ENCODE assay signal across 11 cellular contexts in the genomic region with DNA sequence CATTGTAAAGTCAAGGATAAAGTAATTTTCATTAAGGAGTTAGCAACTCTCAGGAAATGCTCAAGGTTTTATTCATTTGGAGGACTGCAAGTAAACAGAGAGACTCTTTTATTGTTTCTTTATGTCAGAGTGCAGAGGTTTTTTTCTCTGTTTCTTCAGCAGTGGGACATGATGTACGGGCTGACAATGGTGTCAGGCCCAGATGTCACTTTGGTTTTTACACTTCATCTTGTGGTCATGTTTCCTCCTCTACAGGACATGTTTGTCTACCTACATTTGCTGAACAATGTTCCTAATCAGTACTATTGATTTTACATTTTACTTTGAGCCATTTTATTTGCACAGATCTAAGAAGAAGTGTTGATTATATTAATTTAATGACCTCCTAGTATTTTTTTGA.
DNase-seq lines count a peak whose midpoint lies in the region; TF ChIP-seq lines count a peak whose summit lies in the region.
"Had no signal": no experiment of that assay in that cellular context is flagged by ENCODE, and none has a peak within 500 bp of the region (broad histone marks: within the 10 kb centered on the region; RNA-seq: fewer than 3 reads in every experiment).

No MANE protein-coding gene starts in this region.

- peak overlapping the region in 7 of 8 donors; percentile 13 to 70 (median 55) for H3K4me3 Mint-ChIP-seq in CD4-positive, alpha-beta memory T cell

- no peaks in the 10 kb centered on the region for H4K20me1 ChIP-seq in GM23248 (ENCODE audit: insufficient read depth)

- H3K4me1 ChIP-seq in CD4-positive, alpha-beta memory T cell (ENCODE audit: insufficient read depth, low read length) = peaks cover 62% of the 10 kb centered on the region
- H3K4me1 ChIP-seq in GM23248 (ENCODE audit: insufficient read depth) (peaks cover 27% of the 10 kb centered on the region), testis (no peaks in the 10 kb centered on the region)

- no peaks in the 10 kb centered on the region for H3K79me2 ChIP-seq in GM23248 (ENCODE audit: insufficient read depth)

- H3F3A ChIP-seq in GM23248 (ENCODE audit: insufficient read depth) = no peaks in the 10 kb centered on the region

- peak; percentile 59 to 74 (median 62) for DNase-seq in CD4-positive, alpha-beta memory T cell
- DNase-seq in GM23248 (peak; percentile 1), myocyte (ENCODE audit: low read depth) (peak; percentile 13), CD1c-positive myeloid dendritic cell (ENCODE audit: extremely low spot score) (no peak), testis (no peak), NCI-H774 (lab: John Stamatoyannopoulos, UW) (no peak)
- DNase-seq: left cardiac atrium; NCI-H1417 treated with DMSO at 0.1 percent for 48 hours; NCI-H524 treated with DMSO at 0.1 percent for 48 hours; stimulated activated CD4-positive, alpha-beta T cell treated with anti-CD3 and anti-CD28 coated beads, Interleukin-4, amount 100 ng/mL, for 24 hours had no signal

- in situ Hi-C loops in GM23248 (cut with MboI) = no loop called here

- no peak overlapping the region for H3K4me3 ChIP-seq in CD4-positive, alpha-beta memory T cell (ENCODE audit: low read length in 2 of 2)
- H3K4me3 ChIP-seq in GM23248 = no peak overlapping the region
- no peak overlapping the region for H3K4me3 ChIP-seq in testis

- H3K9me3 ChIP-seq in CD4-positive, alpha-beta memory T cell (ENCODE audit: control insufficient read depth in 1 of 2, low read length in 2 of 2) = no peaks in the 10 kb centered on the region
- no peaks in the 10 kb centered on the region for H3K9me3 ChIP-seq in GM23248 (ENCODE audit: low read depth)
- H3K9me3 ChIP-seq in testis = no peaks in the 10 kb centered on the region

- H3K4me1 Mint-ChIP-seq in CD4-positive, alpha-beta memory T cell = peaks cover 44 to 66% (median 53%) of the 10 kb centered on the region in 4 donors

- TF ChIP-seq CTCF in VCaP (conservative IDR thresholded peaks at IDR 0.05) (no peak), testis (IDR thresholded peaks at IDR 0.05) (no peak)

- peak overlapping the region; percentile 65 to 92 (median 86) for H3K27ac Mint-ChIP-seq in CD4-positive, alpha-beta memory T cell

- intact Hi-C loops in CD4-positive, alpha-beta memory T cell (cut with micrococcal nuclease) = loop anchor here (10.0 kb wide), 1 partner anchor 149 kb away; the partner anchor contains the start of gene EMB
- intact Hi-C loops in testis (cut with DNase I; ENCODE audit: low total_unique reads) = no loop called here

- H3K27me3 ChIP-seq in CD4-positive, alpha-beta memory T cell (ENCODE audit: insufficient read depth, low read length) = no peaks in the 10 kb centered on the region
- H3K27me3 ChIP-seq in GM23248 (replicated peaks; ENCODE audit: insufficient read depth) (no peaks in the 10 kb centered on the region), testis (no peaks in the 10 kb centered on the region)

- peak overlapping the region; percentile 2 for H3K27ac ChIP-seq in CD4-positive, alpha-beta memory T cell (ENCODE audit: low read depth, low read length)
- H3K27ac ChIP-seq in GM23248 (no peak overlapping the region), VCaP (peak overlapping the region; percentile 41), testis (no peak overlapping the region)

- no peaks in the 10 kb centered on the region for H3K27me3 Mint-ChIP-seq in CD4-positive, alpha-beta memory T cell

- no peaks in the 10 kb centered on the region for H3K36me3 ChIP-seq in CD4-positive, alpha-beta memory T cell (ENCODE audit: insufficient read depth, low read length)
- H3K36me3 ChIP-seq in GM23248 (ENCODE audit: low read depth) = no peaks in the 10 kb centered on the region
- no peaks in the 10 kb centered on the region for H3K36me3 ChIP-seq in testis (ENCODE audit: low read depth, missing control alignments)

- POLR2A ChIA-PET in CD4-positive, alpha-beta memory T cell (lab: Charles Lee; ENCODE audit: partially characterized antibody) = interaction anchor here (1.2 to 2.3 kb wide), 5 partner anchors 73 to 153 kb away, joined by 4 to 8 read pairs (median 5); partner anchors contain the start of gene EMB

- no peak overlapping the region for H2AFZ ChIP-seq in GM23248

- no peaks in the 10 kb centered on the region for H3K9me2 ChIP-seq in GM23248 (ENCODE audit: insufficient read depth)

- CTCF ChIA-PET in CD4-positive, alpha-beta memory T cell (lab: Charles Lee; ENCODE audit: partially characterized antibody) = interaction anchor here (1.0 to 1.5 kb wide), 2 partner anchors 74 to 80 kb away, joined by 3 read pairs; no protein-coding TSS in a partner anchor

- TF ChIP-seq POLR2A in testis (IDR thresholded peaks at IDR 0.05) = no peak

- peak overlapping the region; percentile 4 for H3K4me2 ChIP-seq in GM23248 (ENCODE audit: unreplicated experiment)

- WGBS in GM23248 (ENCODE audit: low coverage in 1 of 2, low lambda C conversion rate in 2 of 2, missing lambda C conversion rate in 2 of 2), 2 experiments = 11% methylated on average over 1 of the region's 1 CpG
- 27 to 33% methylated on average over 1 of the region's 1 CpG for WGBS in testis, 2 donors

- H3K9ac ChIP-seq in GM23248 = no peak overlapping the region

- H3K9me3 Mint-ChIP-seq in CD4-positive, alpha-beta memory T cell = peaks cover 0 to 22% (median 11%) of the 10 kb centered on the region in 8 donors

- H3K36me3 Mint-ChIP-seq in CD4-positive, alpha-beta memory T cell = peaks cover 0 to 12% of the 10 kb centered on the region in 2 donors

Comparison
In these comparisons a context has a peak if more than half of its experiments do, and no peak if none do; other contexts are left out.
1. DNase-seq: peak in CD4-positive, alpha-beta memory T cell (5 of 5), GM23248 (single experiment) and myocyte (single experiment); none in CD1c-positive myeloid dendritic cell (single experiment), testis (single experiment) and NCI-H774 (single experiment).
2. H3K27ac ChIP-seq: peak in CD4-positive, alpha-beta memory T cell (single experiment) and VCaP (single experiment); none in GM23248 (single experiment) and testis (0 of 2).